ENCODE assay signal across 8 cellular contexts in the genomic region with DNA sequence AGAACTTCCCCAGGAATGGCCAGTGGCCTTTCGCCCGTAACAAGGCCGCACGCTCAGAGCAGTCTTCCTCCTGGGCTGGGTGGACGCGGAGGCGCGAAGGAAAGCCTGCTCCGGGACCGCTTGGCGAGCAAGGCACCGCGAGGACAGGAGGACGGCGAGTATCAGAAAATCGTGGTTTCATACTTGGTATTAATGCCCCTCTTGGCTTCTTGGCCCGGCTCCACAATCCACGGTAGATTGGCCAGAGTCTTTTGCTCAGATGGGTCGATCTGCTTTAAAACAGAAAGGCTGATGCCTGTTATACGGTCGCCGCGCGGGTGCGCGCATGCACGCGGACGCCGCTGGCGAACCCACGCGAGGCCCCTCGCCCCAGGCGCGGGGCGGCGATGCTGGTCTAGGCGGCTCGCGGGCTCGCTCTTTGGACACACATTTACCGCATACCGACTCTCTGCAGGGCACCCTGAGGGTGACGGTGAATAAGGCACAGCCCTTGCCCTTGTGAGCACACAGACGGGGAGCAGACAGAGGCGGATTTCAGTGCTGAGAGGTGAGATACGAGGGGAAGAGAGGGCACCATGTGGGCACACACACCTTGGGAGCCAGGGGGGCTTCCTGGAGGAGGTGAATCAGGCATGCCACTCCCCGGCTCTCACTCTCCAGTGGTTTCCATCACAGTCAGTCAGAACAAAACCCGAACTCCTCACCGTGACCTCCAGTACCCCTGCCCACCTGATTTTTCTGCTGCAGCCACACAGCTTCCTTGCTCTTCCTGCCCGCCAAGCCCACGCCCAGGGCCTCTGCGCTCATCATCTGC.
DNase-seq lines count a peak whose midpoint lies in the region; ATAC-seq, FAIRE-seq and TF ChIP-seq lines count a peak whose summit lies in the region.

No MANE protein-coding gene starts in this region.

- FAIRE-seq in H1 (lab: Jason Lieb, UNC) = no peak

- H3K4me3 Mint-ChIP-seq in T-helper 2 cell treated with Interferon-gamma antibody and Interleukin-4, amounts not matched to agents 5 μg/mL and 100 μg/mL, for 36 hours = peak overlapping the region; percentile 73
- peak overlapping the region; percentile 7 to 83 (median 70) for H3K4me3 Mint-ChIP-seq in naive B cell

- peak overlapping the region; percentile 87 for H4K8ac ChIP-seq in H1 (ENCODE audit: extremely low read depth, insufficient read depth, low read length)

- CTCF ChIA-PET in AG04449 (lab: Yijun Ruan, JAX) (no interaction called here), H1 (lab: Charles Lee; ENCODE audit: partially characterized antibody) (interaction anchor here (1.6 kb wide), 1 partner anchor 10 kb away, joined by 5 read pairs; no protein-coding TSS in a partner anchor)

- H4K5ac ChIP-seq in H1 (ENCODE audit: insufficient read length, low read depth, low read length) = no peak overlapping the region

- WGBS in H1 (ENCODE audit: extremely low coverage in 1 of 2, insufficient coverage in 1 of 2, insufficient read length in 1 of 2, insufficient replicate concordance in 2 of 2, low coverage in 1 of 2, low lambda C conversion rate in 2 of 2, missing lambda C conversion rate in 1 of 2), 2 experiments = 30% methylated on average over 52 of the region's 54 CpGs; no CpG with 5 or more reads in 1 of the 2 experiments

- no peak overlapping the region for H3K27ac ChIP-seq in H1 (ENCODE audit: low read depth, low read length)

- peak overlapping the region; percentile 59 for H3K4me3 ChIP-seq in AG04449 (ENCODE audit: low read depth, low read length)
- peak overlapping the region; percentile 38 to 59 (median 40) for H3K4me3 ChIP-seq in H1 (ENCODE audit: extremely low read depth in 1 of 4, insufficient read depth in 2 of 4, low read depth in 3 of 4, low read length in 4 of 4)

- H3K36me3 Mint-ChIP-seq in T-helper 2 cell treated with Interferon-gamma antibody and Interleukin-4, amounts not matched to agents 5 μg/mL and 100 μg/mL, for 36 hours (ENCODE audit: low read depth) = no peaks in the 10 kb centered on the region
- H3K36me3 Mint-ChIP-seq in naive B cell = peaks cover 0 to 13% of the 10 kb centered on the region in 2 donors

- TF ChIP-seq EP300 in H1 (IDR thresholded peaks at IDR 0.05; ENCODE audit: borderline replicate concordance in 1 of 2, low read depth in 2 of 2, low read length in 2 of 2) = no peak

- no peak overlapping the region for H2BK120ac ChIP-seq in H1 (replicated peaks; ENCODE audit: low read depth, low read length)

- H3K9me3 Mint-ChIP-seq in T-helper 2 cell treated with Interferon-gamma antibody and Interleukin-4, amounts not matched to agents 5 μg/mL and 100 μg/mL, for 36 hours = no peaks in the 10 kb centered on the region
- peaks cover 0 to 7% (median 4%) of the 10 kb centered on the region in 7 donors for H3K9me3 Mint-ChIP-seq in naive B cell

- peak overlapping the region; percentile 57 for H3K27ac Mint-ChIP-seq in T-helper 2 cell treated with Interferon-gamma antibody and Interleukin-4, amounts not matched to agents 5 μg/mL and 100 μg/mL, for 36 hours
- H3K27ac Mint-ChIP-seq in naive B cell = peak overlapping the region in 1 of 6 donors; percentile 67

- H3K4me1 ChIP-seq in H1 (replicated peaks in 1 of 4; ENCODE audit: control insufficient read depth in 3 of 4, insufficient read depth in 4 of 4, low read length in 3 of 4) = peaks cover 0 to 12% (median 3%) of the 10 kb centered on the region in 4 experiments; a peak in 5 of 7 replicates

- peaks cover 11% of the 10 kb centered on the region for H3K27me3 Mint-ChIP-seq in T-helper 2 cell treated with Interferon-gamma antibody and Interleukin-4, amounts not matched to agents 5 μg/mL and 100 μg/mL, for 36 hours (ENCODE audit: low read depth)
- H3K27me3 Mint-ChIP-seq in naive B cell = peaks cover 39 to 70% (median 61%) of the 10 kb centered on the region in 3 donors

- H3K56ac ChIP-seq in H1 (replicated peaks; ENCODE audit: insufficient read length, low read depth, low read length) = no peak overlapping the region

- no peaks in the 10 kb centered on the region for H3K36me3 ChIP-seq in H1 (ENCODE audit: control insufficient read depth in 2 of 4, insufficient read depth in 4 of 4, low read length in 3 of 4)

- H3K9ac ChIP-seq in H1 (replicated peaks in 1 of 4; ENCODE audit: extremely low read depth in 1 of 4, low read depth in 3 of 4, low read length in 3 of 4) = no peak overlapping the region

- no peak overlapping the region for H2BK5ac ChIP-seq in H1 (ENCODE audit: low read depth, low read length)

- no peaks in the 10 kb centered on the region; the same call in 1 of the 2 replicates for H3K79me1 ChIP-seq in H1 (ENCODE audit: low read depth, low read length)

- peaks cover 34% of the 10 kb centered on the region for H3K4me1 Mint-ChIP-seq in T-helper 2 cell treated with Interferon-gamma antibody and Interleukin-4, amounts not matched to agents 5 μg/mL and 100 μg/mL, for 36 hours (ENCODE audit: low read depth)
- H3K4me1 Mint-ChIP-seq in naive B cell = peaks cover 7 to 11% (median 8%) of the 10 kb centered on the region in 3 donors

- no peaks in the 10 kb centered on the region for H3K79me2 ChIP-seq in H1 (ENCODE audit: control insufficient read depth in 1 of 2, insufficient read depth in 2 of 2, low read length in 2 of 2)

- H2BK15ac ChIP-seq in H1 (ENCODE audit: low read length) = no peak overlapping the region; the same call in 1 of the 2 replicates

- no peak overlapping the region for H2BK12ac ChIP-seq in H1 (ENCODE audit: low read depth, low read length)

- no peak overlapping the region for H4K91ac ChIP-seq in H1 (replicated peaks; ENCODE audit: insufficient read length, low read length)

- DNase-seq in AG04449 (ENCODE audit: low read depth, low spot score) (no peak), H1 (ENCODE audit: low read depth in 1 of 2, low spot score in 2 of 2) (no peak), naive B cell (no peak), globus pallidus (ENCODE audit: low spot score) (no peak), NCI-H446 (lab: John Stamatoyannopoulos, UW) (no peak), GM10266 (ENCODE audit: extremely low spot score) (no peak)
- DNase-seq in T-helper 2 cell treated with Interferon-gamma antibody and Interleukin-4, amounts not matched to agents 5 μg/mL and 100 μg/mL, for 36 hours (ENCODE audit: low spot score) = peak; percentile 45

- POLR2A ChIA-PET in AG04449 (lab: Yijun Ruan, JAX) (no interaction called here), H1 (lab: Charles Lee; ENCODE audit: partially characterized antibody) (no interaction called here)

- peak overlapping the region; percentile 97 for H2AFZ ChIP-seq in H1 (ENCODE audit: low read length)

- no peaks in the 10 kb centered on the region for H4K20me1 ChIP-seq in H1 (replicated peaks in 1 of 2; ENCODE audit: control insufficient read depth in 1 of 2, insufficient read depth in 2 of 2, low read length in 2 of 2)

- no peaks in the 10 kb centered on the region for H3K9me3 ChIP-seq in H1 (ENCODE audit: insufficient read depth in 2 of 2, low read depth in 1 of 2, low read length in 1 of 2)

- H3K23me2 ChIP-seq in H1 (ENCODE audit: low read depth, low read length) = no peaks in the 10 kb centered on the region

- peaks cover 0 to 12% (median 7%) of the 10 kb centered on the region in 4 experiments; a peak in 5 of 7 replicates for H3K27me3 ChIP-seq in H1 (replicated peaks in 1 of 4; ENCODE audit: control insufficient read depth in 3 of 4, extremely low read depth in 1 of 4, insufficient read depth in 3 of 4, low read length in 3 of 4)

- ATAC-seq in GM19452 (IDR thresholded peaks at IDR 0.05; ENCODE audit: unreplicated experiment) = peak; percentile 52
- no peak for ATAC-seq in naive B cell (ENCODE audit: low read depth in 2 of 2)

- H3K4ac ChIP-seq in H1 (replicated peaks; ENCODE audit: insufficient read length, low read depth, low read length) = no peak overlapping the region

- TF ChIP-seq POLR2A in H1 (IDR thresholded peaks at IDR 0.05; ENCODE audit: control extremely low read depth in 1 of 2, low read depth in 2 of 2, low read length in 2 of 2) = no peak

- H3K14ac ChIP-seq in H1 (ENCODE audit: insufficient read length) = no peak overlapping the region

- no peak overlapping the region for H3K18ac ChIP-seq in H1 (ENCODE audit: extremely low read depth, low read length)

- no peak overlapping the region for H3K23ac ChIP-seq in H1 (ENCODE audit: insufficient read length)

- H2AK5ac ChIP-seq in H1 (ENCODE audit: low read depth, low read length) = no peak overlapping the region

- no peak for TF ChIP-seq RAD21 in H1 (IDR thresholded peaks at IDR 0.05 in 1 of 2, conservative IDR thresholded peaks at IDR 0.05 in 1 of 2; ENCODE audit: low read depth in 2 of 2, low read length in 2 of 2)

- no peak overlapping the region for H2BK20ac ChIP-seq in H1 (ENCODE audit: low read length)

- H3K4me2 ChIP-seq in H1 (ENCODE audit: insufficient read depth in 1 of 2, low read depth in 2 of 2, low read length in 2 of 2) = peak overlapping the region; percentile 66 to 67

- no peak for TF ChIP-seq CTCF in AG04449 (IDR thresholded peaks at IDR 0.05; ENCODE audit: insufficient read depth, low read length, missing control alignments)
- no peak for TF ChIP-seq CTCF in H1 (IDR thresholded peaks at IDR 0.05; ENCODE audit: control extremely low read depth in 1 of 3, insufficient read depth in 1 of 3, low read depth in 1 of 3, low read length in 3 of 3)
- TF ChIP-seq CTCF in GM10266 (IDR thresholded peaks at IDR 0.05; ENCODE audit: control insufficient read depth, insufficient read depth, low read depth, missing control alignments) = no peak

TF ChIP-seq in H1, 55 proteins besides CTCF, POLR2A, EP300 and RAD21 (continues in another document):
- TF ChIP-seq, protein P1, sequence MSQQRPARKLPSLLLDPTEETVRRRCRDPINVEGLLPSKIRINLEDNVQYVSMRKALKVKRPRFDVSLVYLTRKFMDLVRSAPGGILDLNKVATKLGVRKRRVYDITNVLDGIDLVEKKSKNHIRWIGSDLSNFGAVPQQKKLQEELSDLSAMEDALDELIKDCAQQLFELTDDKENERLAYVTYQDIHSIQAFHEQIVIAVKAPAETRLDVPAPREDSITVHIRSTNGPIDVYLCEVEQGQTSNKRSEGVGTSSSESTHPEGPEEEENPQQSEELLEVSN (IDR thresholded peaks at IDR 0.05) = peak; percentile 44; the same call in 1 of the 2 replicates
- TF ChIP-seq SIN3A (conservative IDR thresholded peaks at IDR 0.05 in 1 of 2, IDR thresholded peaks at IDR 0.05 in 1 of 2; ENCODE audit: low read depth in 1 of 2, low read length in 2 of 2) = no peak
- no peak for TF ChIP-seq SP4 (IDR thresholded peaks at IDR 0.05; ENCODE audit: low read length)
- no peak for TF ChIP-seq JUND (IDR thresholded peaks at IDR 0.05; ENCODE audit: low read length)
- TF ChIP-seq KDM4A (IDR thresholded peaks at IDR 0.05; ENCODE audit: low read depth, low read length, severe bottlenecking) = peak; percentile 63
- no peak for TF ChIP-seq SIRT6 (IDR thresholded peaks at IDR 0.05; ENCODE audit: low read length)
- TF ChIP-seq ASH2L (IDR thresholded peaks at IDR 0.05; ENCODE audit: low read length) = no peak
- no peak for TF ChIP-seq HDAC2 (IDR thresholded peaks at IDR 0.05; ENCODE audit: borderline replicate concordance in 1 of 2, low read depth in 2 of 2, low read length in 2 of 2)
- no peak for TF ChIP-seq FOSL1 (IDR thresholded peaks at IDR 0.05; ENCODE audit: insufficient read depth, low read depth, low read length)
- no peak for TF ChIP-seq SP1 (IDR thresholded peaks at IDR 0.05; ENCODE audit: low read depth, low read length)
- TF ChIP-seq BCL11A (IDR thresholded peaks at IDR 0.05; ENCODE audit: low read depth in 2 of 2, low read length in 2 of 2) = no peak
